Comparison of ENCODE assay signal across 11 cellular contexts in genomic region chr6:160029525-160029924, GRCh38.
DNase-seq lines count a peak whose midpoint lies in the region; ATAC-seq, FAIRE-seq and TF ChIP-seq lines count a peak whose summit lies in the region.
"Had no signal": no experiment of that assay in that cellular context is flagged by ENCODE, and none has a peak within 500 bp of the region (broad histone marks: within the 10 kb centered on the region; RNA-seq: fewer than 3 reads in every experiment).

No MANE protein-coding gene starts in this region.

- ATAC-seq in natural killer cell treated with Interleukin-12 subunit alpha and Interleukin-12 subunit beta and Interleukin-15 and Interleukin-18, amount 100 ng/mL, for 72 hours: no peak
- ATAC-seq in natural killer cell (no peak), foreskin keratinocyte (no peak), pancreas (no peak), GM21423 (IDR thresholded peaks at IDR 0.05; ENCODE audit: unreplicated experiment) (no peak), HG03565 (IDR thresholded peaks at IDR 0.05; ENCODE audit: unreplicated experiment) (no peak)
- ATAC-seq: naive thymus-derived CD8-positive, alpha-beta T cell had no signal

- TF ChIP-seq CTCF in natural killer cell (IDR thresholded peaks at IDR 0.05) (no peak), foreskin keratinocyte (conservative IDR thresholded peaks at IDR 0.05) (no peak), pancreas (IDR thresholded peaks at IDR 0.05) (no peak)

- WGBS in pancreas, 2 donors: 86 to 89% methylated on average over 11 of the region's 11 CpGs

- H3K27ac Mint-ChIP-seq in natural killer cell treated with Interleukin-12 subunit alpha and Interleukin-12 subunit beta and Interleukin-15 and Interleukin-18, amount 100 ng/mL, for 72 hours: peak overlapping the region; percentile 67 to 85
- peak overlapping the region in 1 of 2 donors; percentile 13 for H3K27ac Mint-ChIP-seq in natural killer cell

- H3K9me3 Mint-ChIP-seq in natural killer cell treated with Interleukin-12 subunit alpha and Interleukin-12 subunit beta and Interleukin-15 and Interleukin-18, amount 100 ng/mL, for 72 hours: no peaks in the 10 kb centered on the region
- no peaks in the 10 kb centered on the region for H3K9me3 Mint-ChIP-seq in natural killer cell
- H3K9me3 Mint-ChIP-seq: naive thymus-derived CD8-positive, alpha-beta T cell had no signal

- peaks cover 10% of the 10 kb centered on the region for H3K4me1 ChIP-seq in foreskin keratinocyte
- peaks cover 10 to 32% (median 28%) of the 10 kb centered on the region in 3 donors for H3K4me1 ChIP-seq in pancreas

- H3K27ac ChIP-seq in foreskin keratinocyte (peak overlapping the region; percentile 49), pancreas (peak overlapping the region; percentile 18 to 72 (median 60))
- H3K27ac ChIP-seq: PC-9 had no signal

- no peak for FAIRE-seq in pancreas (lab: Jason Lieb, UNC)

- intact Hi-C loops in natural killer cell (cut with micrococcal nuclease): loop anchor here (2.0 kb wide), 1 partner anchor 51 kb away; no protein-coding TSS in a partner anchor
- intact Hi-C loops in pancreas (cut with DNase I): loop anchor here in 1 of 3 donors (10.0 kb wide), 1 partner anchor 55 kb away; no protein-coding TSS in a partner anchor

- no peaks in the 10 kb centered on the region for H3K27me3 ChIP-seq in foreskin keratinocyte
- H3K27me3 ChIP-seq in pancreas: no peaks in the 10 kb centered on the region

- peaks cover 0 to 32% (median 21%) of the 10 kb centered on the region in 3 donors for H3K36me3 ChIP-seq in pancreas

- H3K27me3 Mint-ChIP-seq in natural killer cell treated with Interleukin-12 subunit alpha and Interleukin-12 subunit beta and Interleukin-15 and Interleukin-18, amount 100 ng/mL, for 72 hours: no peaks in the 10 kb centered on the region
- no peaks in the 10 kb centered on the region for H3K27me3 Mint-ChIP-seq in natural killer cell (ENCODE audit: low read depth in 2 of 2)
- H3K27me3 Mint-ChIP-seq: naive thymus-derived CD8-positive, alpha-beta T cell had no signal

- peaks cover 45% of the 10 kb centered on the region for H3K36me3 Mint-ChIP-seq in natural killer cell treated with Interleukin-12 subunit alpha and Interleukin-12 subunit beta and Interleukin-15 and Interleukin-18, amount 100 ng/mL, for 72 hours
- peaks cover 27% of the 10 kb centered on the region for H3K36me3 Mint-ChIP-seq in natural killer cell

- no peak overlapping the region for H3K4me3 Mint-ChIP-seq in natural killer cell treated with Interleukin-12 subunit alpha and Interleukin-12 subunit beta and Interleukin-15 and Interleukin-18, amount 100 ng/mL, for 72 hours
- H3K4me3 Mint-ChIP-seq in natural killer cell: no peak overlapping the region
- H3K4me3 Mint-ChIP-seq: naive thymus-derived CD8-positive, alpha-beta T cell had no signal

- peaks cover 29 to 45% of the 10 kb centered on the region in 2 donors for H3K4me1 Mint-ChIP-seq in natural killer cell treated with Interleukin-12 subunit alpha and Interleukin-12 subunit beta and Interleukin-15 and Interleukin-18, amount 100 ng/mL, for 72 hours (ENCODE audit: low read depth in 2 of 2)
- H3K4me1 Mint-ChIP-seq in natural killer cell: peaks cover 30 to 31% of the 10 kb centered on the region in 2 donors

- DNase-seq in natural killer cell treated with Interleukin-12 subunit alpha and Interleukin-12 subunit beta and Interleukin-15 and Interleukin-18, amount 100 ng/mL, for 72 hours (ENCODE audit: low spot score): no peak
- DNase-seq in natural killer cell (no peak), foreskin keratinocyte (no peak), pancreas (no peak), NCI-H1694 (lab: John Stamatoyannopoulos, UW) (no peak), T1000 (lab: John Stamatoyannopoulos, UW) (no peak)
- DNase-seq: activated T-cell treated with anti-CD3 and anti-CD28 coated beads, Interleukin-2, amount 50 U/mL, for 48 hours; naive thymus-derived CD8-positive, alpha-beta T cell had no signal

- H3K9me3 ChIP-seq in pancreas: no peaks in the 10 kb centered on the region

- no peak overlapping the region for H3K4me3 ChIP-seq in pancreas
- H3K4me3 ChIP-seq: PC-9 had no signal
